ENCODE assay signal across 16 cellular contexts in the genomic region with DNA sequence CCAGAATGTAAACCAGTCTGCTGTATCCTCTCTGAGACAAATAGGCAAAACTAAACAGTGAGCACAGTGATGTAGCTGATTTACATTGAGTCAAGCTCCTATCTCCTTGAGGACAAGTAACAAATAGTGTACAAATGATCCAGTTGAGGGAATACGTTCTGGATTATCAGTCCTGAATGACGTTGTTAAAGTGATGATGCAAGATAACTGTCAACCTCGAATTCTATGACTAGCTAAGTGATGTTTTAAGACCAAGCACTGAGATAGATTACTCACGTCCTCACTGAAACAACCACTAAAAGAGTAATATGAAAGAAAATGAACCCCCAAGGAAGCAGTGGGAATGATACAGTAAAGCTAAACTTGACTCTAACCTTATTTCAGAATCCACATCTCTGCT. TPM values are rescaled to one million over a fixed set of nuclear protein-coding genes. Genes with fewer than 3 reads are reported as not detected.
DNase-seq lines count a peak whose midpoint lies in the region; ATAC-seq, FAIRE-seq and TF ChIP-seq lines count a peak whose summit lies in the region.
"Had no signal": no experiment of that assay in that cellular context is flagged by ENCODE, and none has a peak within 500 bp of the region (broad histone marks: within the 10 kb centered on the region; RNA-seq: fewer than 3 reads in every experiment).

No MANE protein-coding gene starts in this region.

- no peak for TF ChIP-seq RAD21 in IMR-90 (IDR thresholded peaks at IDR 0.05; ENCODE audit: low read length)

- POLR2A ChIA-PET in IMR-90 (lab: Charles Lee; ENCODE audit: unreplicated experiment), result no interaction called here

- no peak overlapping the region for H4K91ac ChIP-seq in IMR-90 (ENCODE audit: insufficient read depth, low read depth, low read length)

- H3K4ac ChIP-seq in IMR-90 (ENCODE audit: low read depth, low read length), result no peak overlapping the region

- no TSS peak for BruUV-seq in IMR-90 (replicated peaks; lab: Mats Ljungman, UMichigan)

- no peak overlapping the region for H2BK15ac ChIP-seq in IMR-90 (ENCODE audit: low read depth, low read length)

- no peak overlapping the region for H2BK20ac ChIP-seq in IMR-90 (ENCODE audit: low read depth, low read length)

- H3K9me1 ChIP-seq in IMR-90 (ENCODE audit: insufficient read depth, low read length), result peaks cover 3% of the 10 kb centered on the region; the same call in 1 of the 2 replicates

- H4K8ac ChIP-seq in IMR-90 (ENCODE audit: low read depth in 2 of 2, low read length in 2 of 2), result no peak overlapping the region

- CTCF ChIA-PET in IMR-90 (lab: Yijun Ruan, JAX), result interaction anchor here (1.0 to 1.3 kb wide), 2 partner anchors 14 to 18 kb away, joined by 3 read pairs; no protein-coding TSS in a partner anchor

- H2BK5ac ChIP-seq in IMR-90 (ENCODE audit: low read depth, low read length, poor library complexity, severe bottlenecking), result no peak overlapping the region

- H3K27ac Mint-ChIP-seq in stimulated activated memory B cell treated with anti-CD40 and anti-IgM and Interleukin-4, amounts not matched to agents 10 μg/mL and 1 μg/mL and 100 μg/mL, for 72 hours, result peak overlapping the region; percentile 64
- H3K27ac Mint-ChIP-seq: CD4-positive, CD25-positive, alpha-beta regulatory T cell; HFFc6 had no signal

- H3K23ac ChIP-seq in IMR-90 (ENCODE audit: low read depth, low read length), result no peak overlapping the region

- in situ Hi-C loops in IMR-90 (cut with MboI; ENCODE audit: low sequenced_read_pairs), result no loop called here

- no peaks in the 10 kb centered on the region for H3K27me3 Mint-ChIP-seq in stimulated activated memory B cell treated with anti-CD40 and anti-IgM and Interleukin-4, amounts not matched to agents 10 μg/mL and 1 μg/mL and 100 μg/mL, for 72 hours
- H3K27me3 Mint-ChIP-seq: CD4-positive, CD25-positive, alpha-beta regulatory T cell had no signal

- H3K79me1 ChIP-seq in IMR-90 (ENCODE audit: low read depth in 1 of 2, low read length in 2 of 2), result no peaks in the 10 kb centered on the region; a peak in 1 of 4 replicates

- FAIRE-seq in D721Med (lab: Jason Lieb, UNC), result peak; percentile 75
- FAIRE-seq: GM19239, H1 had no signal

- TF ChIP-seq CTCF in D721Med (IDR thresholded peaks at IDR 0.05; ENCODE audit: insufficient read depth, missing control alignments) (no peak), IMR-90 (conservative IDR thresholded peaks at IDR 0.05; ENCODE audit: low read depth, low read length) (no peak), cardiac fibroblast (IDR thresholded peaks at IDR 0.05; ENCODE audit: low read depth, low read length) (no peak)

- H2AK5ac ChIP-seq in IMR-90 (ENCODE audit: low read depth, low read length), result no peak overlapping the region

- dilution Hi-C loops in IMR-90 (cut with HindIII; ENCODE audit: low sequenced_read_pairs, unreplicated experiment), result no loop called here

- no CpG with 5 or more reads among the region's 4 CpGs for WGBS in IMR-90 (ENCODE audit: extremely low coverage in 2 of 2, insufficient read length in 1 of 2), 2 experiments

- no peak overlapping the region for H3K56ac ChIP-seq in IMR-90 (ENCODE audit: extremely low read depth, insufficient read depth, low read length)

- intact Hi-C loops in IMR-90 (cut with micrococcal nuclease), result no loop called here

- no peak overlapping the region for H3K27ac ChIP-seq in IMR-90 (ENCODE audit: insufficient read depth, low read length)
- H3K27ac ChIP-seq: BLaER1 treated with 17β-estradiol and CSF1 and Interleukin-3, amounts not matched to agents 10 nM and 100 nM had no signal

- H4K5ac ChIP-seq in IMR-90 (ENCODE audit: low read depth, low read length), result no peak overlapping the region

- H3K4me2 ChIP-seq in IMR-90 (ENCODE audit: low read depth, low read length), result no peak overlapping the region
- H3K4me2 ChIP-seq: BLaER1 treated with 17β-estradiol and CSF1 and Interleukin-3, amounts not matched to agents 10 nM and 100 nM had no signal

- H3K4me1 Mint-ChIP-seq in stimulated activated memory B cell treated with anti-CD40 and anti-IgM and Interleukin-4, amounts not matched to agents 10 μg/mL and 1 μg/mL and 100 μg/mL, for 72 hours, result no peaks in the 10 kb centered on the region
- H3K4me1 Mint-ChIP-seq: CD4-positive, CD25-positive, alpha-beta regulatory T cell had no signal

- H3K18ac ChIP-seq in IMR-90 (ENCODE audit: low read depth, low read length), result no peak overlapping the region

- H3K9ac ChIP-seq in IMR-90 (ENCODE audit: low read depth, low read length), result no peak overlapping the region
- H3K9ac ChIP-seq: BLaER1 treated with 17β-estradiol and CSF1 and Interleukin-3, amounts not matched to agents 10 nM and 100 nM had no signal

- no peaks in the 10 kb centered on the region for H3K9me3 ChIP-seq in IMR-90 (ENCODE audit: control insufficient read depth, insufficient read depth, low read length)

- no peak overlapping the region for H2AFZ ChIP-seq in IMR-90 (replicated peaks; ENCODE audit: low read length, poor library complexity)

- H3K4me3 Mint-ChIP-seq in stimulated activated memory B cell treated with anti-CD40 and anti-IgM and Interleukin-4, amounts not matched to agents 10 μg/mL and 1 μg/mL and 100 μg/mL, for 72 hours, result no peak overlapping the region
- H3K4me3 Mint-ChIP-seq: CD4-positive, CD25-positive, alpha-beta regulatory T cell; HFFc6 had no signal

- ATAC-seq in IMR-90 (ENCODE audit: low read depth), result no peak
- no peak for ATAC-seq in stimulated activated memory B cell treated with anti-CD40 and anti-IgM and Interleukin-4, amounts not matched to agents 10 μg/mL and 1 μg/mL and 100 μg/mL, for 72 hours

- H2BK120ac ChIP-seq in IMR-90 (ENCODE audit: low read depth, low read length), result no peak overlapping the region

- no peaks in the 10 kb centered on the region for H4K20me1 ChIP-seq in IMR-90 (ENCODE audit: insufficient read depth, low read length)

- no peak for TF ChIP-seq POLR2A in IMR-90 (IDR thresholded peaks at IDR 0.05; ENCODE audit: low read depth, low read length)

- no peaks in the 10 kb centered on the region for H3K4me1 ChIP-seq in IMR-90 (ENCODE audit: control insufficient read depth, insufficient read depth, low read length)
- H3K4me1 ChIP-seq: BLaER1 treated with 17β-estradiol and CSF1 and Interleukin-3, amounts not matched to agents 10 nM and 100 nM had no signal

- no peak overlapping the region for H3K4me3 ChIP-seq in IMR-90 (ENCODE audit: insufficient read depth, low read depth, low read length)
- H3K4me3 ChIP-seq in cardiac fibroblast (replicated peaks in 1 of 2; ENCODE audit: low read depth in 2 of 2, low read length in 2 of 2), result no peak overlapping the region
- H3K4me3 ChIP-seq: BLaER1 treated with 17β-estradiol and CSF1 and Interleukin-3, amounts not matched to agents 10 nM and 100 nM had no signal

- H3K14ac ChIP-seq in IMR-90 (replicated peaks; ENCODE audit: low read depth, low read length), result no peak overlapping the region

- H3K27me3 ChIP-seq in IMR-90 (ENCODE audit: control insufficient read depth, insufficient read depth, low read length), result no peaks in the 10 kb centered on the region
- H3K27me3 ChIP-seq: BLaER1 treated with 17β-estradiol and CSF1 and Interleukin-3, amounts not matched to agents 10 nM and 100 nM had no signal

- DNase-seq in D721Med (ENCODE audit: insufficient read length, low spot score) (no peak), IMR-90 (no peak), cardiac fibroblast (ENCODE audit: low read depth in 2 of 2) (peak; percentile 1 to 12), SHP77 (lab: John Stamatoyannopoulos, UW) (no peak), NCI-H1930 (lab: John Stamatoyannopoulos, UW) (no peak), AML-193 (lab: John Stamatoyannopoulos, UW) (no peak)
- DNase-seq: 8988T; CD4-positive, CD25-positive, alpha-beta regulatory T cell; DMS 273 treated with DMSO at 0.1 percent for 48 hours; DMS79; HCEC 1CT; HFFc6 had no signal

- H3K9me3 Mint-ChIP-seq in stimulated activated memory B cell treated with anti-CD40 and anti-IgM and Interleukin-4, amounts not matched to agents 10 μg/mL and 1 μg/mL and 100 μg/mL, for 72 hours, result no peaks in the 10 kb centered on the region
- H3K9me3 Mint-ChIP-seq: CD4-positive, CD25-positive, alpha-beta regulatory T cell; HFFc6 had no signal

- no peak overlapping the region for H2AK9ac ChIP-seq in IMR-90 (replicated peaks; ENCODE audit: low read depth, low read length, poor library complexity)

- H3K36me3 ChIP-seq in IMR-90 (ENCODE audit: control insufficient read depth, insufficient read depth, low read length), result peaks cover 16% of the 10 kb centered on the region

- H3K36me3 Mint-ChIP-seq in stimulated activated memory B cell treated with anti-CD40 and anti-IgM and Interleukin-4, amounts not matched to agents 10 μg/mL and 1 μg/mL and 100 μg/mL, for 72 hours, result peaks cover 40% of the 10 kb centered on the region

TF ChIP-seq in IMR-90, 13 proteins besides CTCF, POLR2A, EP300 and RAD21:
- no peak for TF ChIP-seq MXI1 (IDR thresholded peaks at IDR 0.05; ENCODE audit: borderline replicate concordance, low read depth, low read length)
- 0 out of 2 replicates have a peak, but pooled peaks have one; percentile 24 for TF ChIP-seq CEBPB (IDR thresholded peaks at IDR 0.05; ENCODE audit: low read depth, low read length)
TF ChIP-seq in IMR-90: peak in this region for 1.

RNA-seq across cellular contexts. Expression of gene SMC6, which starts 46.8 kb away (rescaled TPM):
- total RNA-seq in IMR-90 (2012; rRNA removed), result 10.4 and 18.3 TPM in 2 replicates
- polyA plus RNA-seq in IMR-90 (2012; rRNA removed), result 5.2 and 6.5 TPM in 2 replicates
- 0.58 and 0.68 TPM in 2 replicates for polyA plus RNA-seq in IMR-90 (2012; cell fraction: cytosol; rRNA removed)
- polyA plus RNA-seq in IMR-90 (2012; cell fraction: nucleus; rRNA removed; ENCODE audit: low replicate concordance), result 1.5 and 12.9 TPM in 2 replicates

RNA-seq across cellular contexts. Expression of gene GEN1, which starts 47.1 kb away (rescaled TPM):
- total RNA-seq in IMR-90 (2012; rRNA removed), result 7.9 and 18.1 TPM in 2 replicates
- polyA plus RNA-seq in IMR-90 (2012; rRNA removed), result 4.4 and 8.3 TPM in 2 replicates
- 0.24 and 0.37 TPM in 2 replicates for polyA plus RNA-seq in IMR-90 (2012; cell fraction: cytosol; rRNA removed)
- 6.6 and 25.3 TPM in 2 replicates for polyA plus RNA-seq in IMR-90 (2012; cell fraction: nucleus; rRNA removed; ENCODE audit: low replicate concordance)

Comparison
In these comparisons a context has a peak if more than half of its experiments do, and no peak if none do; other contexts are left out.
1. DNase-seq: peak in cardiac fibroblast (2 of 2); none in D721Med (single experiment), IMR-90 (single experiment), SHP77 (0 of 2), NCI-H1930 (0 of 2) and AML-193 (0 of 2).